Comparison of ENCODE assay signal across 18 cellular contexts in the genomic region with DNA sequence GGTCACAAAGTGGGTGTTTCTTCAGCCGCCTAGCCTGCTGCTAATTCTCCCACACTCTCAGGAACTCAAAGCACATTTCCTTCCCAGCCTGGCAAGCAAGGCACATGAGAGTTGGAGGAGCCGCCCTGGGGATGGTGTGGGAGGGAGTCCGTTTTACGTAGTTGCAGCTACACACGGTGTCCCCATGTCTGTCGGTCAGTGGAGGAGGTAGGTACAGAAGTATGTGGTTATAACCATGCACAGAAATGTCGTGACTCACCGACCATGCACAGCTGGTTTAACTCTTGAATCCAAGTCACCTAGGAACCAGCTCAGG. TPM values are rescaled to one million over a fixed set of nuclear protein-coding genes. Genes with fewer than 3 reads are reported as not detected.
DNase-seq lines count a peak whose midpoint lies in the region; ATAC-seq, FAIRE-seq and TF ChIP-seq lines count a peak whose summit lies in the region.
"Had no signal": no experiment of that assay in that cellular context is flagged by ENCODE, and none has a peak within 500 bp of the region (broad histone marks: within the 10 kb centered on the region; RNA-seq: fewer than 3 reads in every experiment).

No MANE protein-coding gene starts in this region.

- H3K4me1 ChIP-seq in mesenchymal stem cell (ENCODE audit: control insufficient read depth, insufficient read depth, low read depth, low read length) (peaks cover 3% of the 10 kb centered on the region), upper lobe of right lung (no peaks in the 10 kb centered on the region), HepG2 (ENCODE audit: insufficient read depth, low read length) (no peaks in the 10 kb centered on the region)
- H3K4me1 ChIP-seq: Caco-2, lower lobe of right lung had no signal

- in situ Hi-C loops in brain microvascular endothelial cell (cut with HindIII; ENCODE audit: low pct_ligation_motif_present, low sequenced_read_pairs) (no loop called here), HepG2 (cut with HindIII; ENCODE audit: extremely low pct_ligation_motif_present, low pct_unique_long_range_greater_than_20kb) (no loop called here)

- TF ChIP-seq CTCF in brain microvascular endothelial cell (IDR thresholded peaks at IDR 0.05; ENCODE audit: low read depth, low read length, missing control alignments) (no peak), upper lobe of right lung (IDR thresholded peaks at IDR 0.05) (no peak), HepG2 (CRISPR knock-in tag; IDR thresholded peaks at IDR 0.05) (no peak)

- H3K4me3 ChIP-seq in brain microvascular endothelial cell (ENCODE audit: low read depth, low read length) (no peak overlapping the region), mesenchymal stem cell (ENCODE audit: insufficient read depth in 1 of 2, low read depth in 1 of 2, low read length in 2 of 2) (peak overlapping the region in 1 of 2 experiments; percentile 16), upper lobe of right lung (no peak overlapping the region), HepG2 (replicated peaks in 1 of 3; ENCODE audit: insufficient read depth in 1 of 3, low read depth in 2 of 3, low read length in 3 of 3) (no peak overlapping the region)
- H3K4me3 ChIP-seq: lower lobe of right lung, sigmoid colon had no signal

- no peak overlapping the region for H3K23ac ChIP-seq in mesenchymal stem cell (ENCODE audit: low read length in 2 of 2)

- H3K36me3 ChIP-seq in brain microvascular endothelial cell (replicated peaks) (no peaks in the 10 kb centered on the region), mesenchymal stem cell (ENCODE audit: control insufficient read depth in 1 of 2, insufficient read depth in 2 of 2, low read depth in 1 of 2, low read length in 2 of 2) (no peaks in the 10 kb centered on the region), upper lobe of right lung (no peaks in the 10 kb centered on the region), HepG2 (replicated peaks in 1 of 2; ENCODE audit: control insufficient read depth in 1 of 2, insufficient read depth in 2 of 2, low read length in 2 of 2) (no peaks in the 10 kb centered on the region)
- H3K36me3 ChIP-seq: lower lobe of right lung, sigmoid colon had no signal

- FAIRE-seq in HepG2 (lab: Jason Lieb, UNC): no peak

- H3K4ac ChIP-seq in mesenchymal stem cell (ENCODE audit: low read depth in 1 of 2, low read length in 2 of 2): no peak overlapping the region

- intact Hi-C loops in upper lobe of right lung (cut with DNase I): no loop called here
- intact Hi-C loops in HepG2 (cut with micrococcal nuclease; ENCODE audit: unreplicated experiment): no loop called here

- H2BK120ac ChIP-seq in mesenchymal stem cell (ENCODE audit: low read depth, low read length): no peak overlapping the region

- no peaks in the 10 kb centered on the region for H4K20me1 ChIP-seq in HepG2 (ENCODE audit: insufficient read depth, low read length)

- peak overlapping the region; percentile 29 for H4K8ac ChIP-seq in mesenchymal stem cell (ENCODE audit: low read length)

- H3K27me3 ChIP-seq in brain microvascular endothelial cell (replicated peaks) (no peaks in the 10 kb centered on the region), mesenchymal stem cell (ENCODE audit: control insufficient read depth in 1 of 2, insufficient read depth in 1 of 2, low read length in 2 of 2) (no peaks in the 10 kb centered on the region), upper lobe of right lung (no peaks in the 10 kb centered on the region), HepG2 (ENCODE audit: control insufficient read depth in 1 of 2, insufficient read depth in 2 of 2, low read length in 2 of 2) (no peaks in the 10 kb centered on the region; a peak in 1 of 5 replicates)
- H3K27me3 ChIP-seq: sigmoid colon had no signal

- H2BK5ac ChIP-seq in mesenchymal stem cell (ENCODE audit: low read depth, low read length, poor library complexity, severe bottlenecking): no peak overlapping the region

- H3K79me2 ChIP-seq in HepG2 (ENCODE audit: insufficient read depth, low read length): no peaks in the 10 kb centered on the region

- WGBS in mesenchymal stem cell: 74% methylated on average over 5 of the region's 8 CpGs
- WGBS in HepG2 (ENCODE audit: low lambda C conversion rate): 29% methylated on average over 8 of the region's 8 CpGs

- no peak overlapping the region for H2AFZ ChIP-seq in mesenchymal stem cell (ENCODE audit: low read depth, low read length)
- no peak overlapping the region for H2AFZ ChIP-seq in HepG2 (ENCODE audit: low read length)

- H3K79me1 ChIP-seq in mesenchymal stem cell (replicated peaks; ENCODE audit: low read length, poor library complexity, severe bottlenecking): no peaks in the 10 kb centered on the region

- H3K4me2 ChIP-seq in mesenchymal stem cell (ENCODE audit: low read length, poor library complexity, severe bottlenecking): no peak overlapping the region
- no peak overlapping the region for H3K4me2 ChIP-seq in HepG2 (ENCODE audit: low read depth, low read length)

- POLR2A ChIA-PET in HepG2 (lab: Yijun Ruan, JAX): no interaction called here

- H2BK15ac ChIP-seq in mesenchymal stem cell (ENCODE audit: low read depth, poor library complexity, severe bottlenecking): no peak overlapping the region

- TF ChIP-seq RAD21 in HepG2 (CRISPR knock-in tag; IDR thresholded peaks at IDR 0.05): no peak

- no peak overlapping the region for H2AK5ac ChIP-seq in mesenchymal stem cell (ENCODE audit: low read length, severe bottlenecking)

- no peak overlapping the region for H3K18ac ChIP-seq in mesenchymal stem cell (ENCODE audit: low read depth in 1 of 2, low read length in 2 of 2)

- H3K9me3 ChIP-seq in mesenchymal stem cell (ENCODE audit: control insufficient read depth, low read length) (no peaks in the 10 kb centered on the region), upper lobe of right lung (no peaks in the 10 kb centered on the region), HepG2 (ENCODE audit: low read length) (no peaks in the 10 kb centered on the region)
- H3K9me3 ChIP-seq: Caco-2, lower lobe of right lung, sigmoid colon had no signal

- TF ChIP-seq EP300 in HepG2 (IDR thresholded peaks at IDR 0.05; ENCODE audit: low read depth in 2 of 2, low read length in 2 of 2) (no peak), HepG2 (CRISPR knock-in tag; IDR thresholded peaks at IDR 0.05; ENCODE audit: borderline replicate concordance) (no peak)

- H2BK12ac ChIP-seq in mesenchymal stem cell (ENCODE audit: low read length in 2 of 2): peak overlapping the region in 1 of 2 experiments; percentile 84

- no peak overlapping the region for H4K91ac ChIP-seq in mesenchymal stem cell (ENCODE audit: low read length)

- no peak overlapping the region for H3K27ac ChIP-seq in brain microvascular endothelial cell
- no peak overlapping the region for H3K27ac ChIP-seq in mesenchymal stem cell (ENCODE audit: low read length, poor library complexity, severe bottlenecking)
- no peak overlapping the region for H3K27ac ChIP-seq in upper lobe of right lung
- H3K27ac ChIP-seq in HepG2 (ENCODE audit: extremely low read length, insufficient read depth, low read length): no peak overlapping the region
- H3K27ac ChIP-seq: lower lobe of right lung, sigmoid colon had no signal

- no peak for TF ChIP-seq POLR2A in HepG2 (IDR thresholded peaks at IDR 0.05; ENCODE audit: insufficient read depth in 1 of 2, low read depth in 2 of 2, low read length in 2 of 2)

- H3K9ac ChIP-seq in mesenchymal stem cell (ENCODE audit: low read length): peak overlapping the region; percentile 19
- H3K9ac ChIP-seq in HepG2 (ENCODE audit: insufficient read depth, low read depth, low read length): no peak overlapping the region

- CTCF ChIA-PET in HepG2 (lab: Yijun Ruan, JAX; ENCODE audit: low intra/inter-chr PET ratio, low total read pairs): no interaction called here

- ATAC-seq in upper lobe of right lung: peak; percentile 76
- no peak for ATAC-seq in HepG2
- ATAC-seq in GM21576 (IDR thresholded peaks at IDR 0.05; ENCODE audit: unreplicated experiment): no peak
- no peak for ATAC-seq in GM21423 (IDR thresholded peaks at IDR 0.05; ENCODE audit: unreplicated experiment)
- ATAC-seq: natural killer cell had no signal

- DNase-seq in LHCN-M2 (ENCODE audit: low read depth) (peak; percentile 32), brain microvascular endothelial cell (peak; percentile 24), mesenchymal stem cell (peak; percentile 85), upper lobe of right lung (peak; percentile 67), HepG2 (ENCODE audit: low spot score) (no peak)
- DNase-seq: activated CD4-positive, alpha-beta T cell treated with anti-CD3 and anti-CD28 coated beads, Interleukin-2, amount 10 ng/mL, durations not matched to agents 24 days and 14 days; activated naive CD4-positive, alpha-beta T cell treated with anti-CD3 and anti-CD28 coated beads, Interleukin-2, amount 50 U/mL, for 16 hours; activated T-cell treated with anti-CD3 and anti-CD28 coated beads for 4 hours; Caco-2; lower lobe of right lung; natural killer cell; NCI-H1092 treated with DMSO at 0.1 percent for 48 hours; RPMI8226; sigmoid colon; substantia nigra; SW 1271 had no signal

- no TSS peak for BruUV-seq in HepG2 (replicated peaks; lab: Mats Ljungman, UMichigan)

- no peak overlapping the region for H3K14ac ChIP-seq in mesenchymal stem cell (ENCODE audit: low read length in 2 of 2)

RNA-seq across cellular contexts. Expression of gene SAMD13, which starts 46.7 kb away (rescaled TPM):
- total RNA-seq in LHCN-M2 (2014; rRNA removed): 0.58 and 0.98 TPM in 2 replicates
- polyA plus RNA-seq in LHCN-M2 (2012): 0.21 TPM
- 0.59 TPM for polyA plus RNA-seq in mesenchymal stem cell (2013, experiment 1 of 2)
- polyA plus RNA-seq in mesenchymal stem cell (2013, experiment 2 of 2): 0.48 TPM
- 1.6 TPM for total RNA-seq in upper lobe of right lung
- total RNA-seq in HepG2 (2016; rRNA removed; fragmentation: Illumina TruSeq; extraction: Trizol): 0.18 TPM in 2 replicates
- not detected in 2 replicates for total RNA-seq in HepG2 (2016; cell fraction: cytosol; rRNA removed; fragmentation: Illumina TruSeq; extraction: Trizol; ENCODE audit: low read depth)
- 0.28 and 0.41 TPM in 2 replicates for total RNA-seq in HepG2 (2016; cell fraction: insoluble cytoplasmic fraction; rRNA removed; fragmentation: Illumina TruSeq; extraction: Trizol)
- 0.38 and 0.43 TPM in 2 replicates for total RNA-seq in HepG2 (2016; cell fraction: membrane; rRNA removed; fragmentation: Illumina TruSeq; extraction: Trizol)
- not detected in 2 replicates for total RNA-seq in HepG2 (2016; cell fraction: nucleus; rRNA removed; fragmentation: Illumina TruSeq; extraction: Trizol)
- 0.09 TPM in 1 of 2 replicates, not detected in the other for polyA plus RNA-seq in HepG2 (2011; rRNA removed)
- polyA plus RNA-seq in HepG2 (2011; cell fraction: cytosol; rRNA removed): 0.10 TPM in 1 of 2 replicates, not detected in the other
- polyA plus RNA-seq in HepG2 (2011; cell fraction: nucleus; rRNA removed): not detected in 2 replicates
- polyA plus RNA-seq in HepG2 (2012): 0.20 and 0.40 TPM in 2 replicates
- polyA plus RNA-seq in HepG2 (2016; cell fraction: cytosol; fragmentation: Illumina TruSeq; extraction: Trizol; ENCODE audit: low read depth): 0.15 and 0.22 TPM in 2 replicates
- 0.16 and 0.52 TPM in 2 replicates for polyA plus RNA-seq in HepG2 (2016; cell fraction: insoluble cytoplasmic fraction; fragmentation: Illumina TruSeq; extraction: Trizol; ENCODE audit: low read depth)
- 0.20 and 0.31 TPM in 2 replicates for polyA plus RNA-seq in HepG2 (2016; cell fraction: membrane; fragmentation: Illumina TruSeq; extraction: Trizol; ENCODE audit: low read depth)
- polyA plus RNA-seq in HepG2 (2016; cell fraction: nucleus; fragmentation: Illumina TruSeq; extraction: Trizol; ENCODE audit: insufficient read depth, low read depth): not detected in 2 replicates
- not detected in 2 replicates for polyA minus RNA-seq in HepG2 (2011; rRNA and poly(A)+ RNA removed; ENCODE audit: low replicate concordance)
- polyA minus RNA-seq in HepG2 (2011; cell fraction: cytosol; rRNA and poly(A)+ RNA removed): not detected in 2 replicates
- polyA minus RNA-seq in HepG2 (2011; cell fraction: nucleus; rRNA and poly(A)+ RNA removed): not detected in 2 replicates

RNA-seq across cellular contexts. Expression of gene DNASE2B, which starts 50.1 kb away (rescaled TPM):
- not detected in 2 replicates for total RNA-seq in LHCN-M2 (2014; rRNA removed)
- not detected for polyA plus RNA-seq in LHCN-M2 (2012)
- not detected for polyA plus RNA-seq in mesenchymal stem cell (2013, experiment 1 of 2)
- not detected for polyA plus RNA-seq in mesenchymal stem cell (2013, experiment 2 of 2)
- 21.7 TPM for total RNA-seq in upper lobe of right lung
- not detected in 2 replicates for total RNA-seq in HepG2 (2016; rRNA removed; fragmentation: Illumina TruSeq; extraction: Trizol)
- not detected in 2 replicates for total RNA-seq in HepG2 (2016; cell fraction: cytosol; rRNA removed; fragmentation: Illumina TruSeq; extraction: Trizol; ENCODE audit: low read depth)
- total RNA-seq in HepG2 (2016; cell fraction: insoluble cytoplasmic fraction; rRNA removed; fragmentation: Illumina TruSeq; extraction: Trizol): not detected in 2 replicates
- total RNA-seq in HepG2 (2016; cell fraction: membrane; rRNA removed; fragmentation: Illumina TruSeq; extraction: Trizol): not detected in 2 replicates
- not detected in 2 replicates for total RNA-seq in HepG2 (2016; cell fraction: nucleus; rRNA removed; fragmentation: Illumina TruSeq; extraction: Trizol)
- polyA plus RNA-seq in HepG2 (2011; rRNA removed): not detected in 2 replicates
- not detected in 2 replicates for polyA plus RNA-seq in HepG2 (2011; cell fraction: cytosol; rRNA removed)
- not detected in 2 replicates for polyA plus RNA-seq in HepG2 (2011; cell fraction: nucleus; rRNA removed)
- not detected in 2 replicates for polyA plus RNA-seq in HepG2 (2012)
- not detected in 2 replicates for polyA plus RNA-seq in HepG2 (2016; cell fraction: cytosol; fragmentation: Illumina TruSeq; extraction: Trizol; ENCODE audit: low read depth)
- polyA plus RNA-seq in HepG2 (2016; cell fraction: insoluble cytoplasmic fraction; fragmentation: Illumina TruSeq; extraction: Trizol; ENCODE audit: low read depth): not detected in 2 replicates
- not detected in 2 replicates for polyA plus RNA-seq in HepG2 (2016; cell fraction: membrane; fragmentation: Illumina TruSeq; extraction: Trizol; ENCODE audit: low read depth)
- not detected in 2 replicates for polyA plus RNA-seq in HepG2 (2016; cell fraction: nucleus; fragmentation: Illumina TruSeq; extraction: Trizol; ENCODE audit: insufficient read depth, low read depth)
- polyA minus RNA-seq in HepG2 (2011; rRNA and poly(A)+ RNA removed; ENCODE audit: low replicate concordance): not detected in 2 replicates
- polyA minus RNA-seq in HepG2 (2011; cell fraction: cytosol; rRNA and poly(A)+ RNA removed): not detected in 2 replicates
- not detected in 2 replicates for polyA minus RNA-seq in HepG2 (2011; cell fraction: nucleus; rRNA and poly(A)+ RNA removed)
- total RNA-seq: activated CD4-positive, alpha-beta T cell treated with anti-CD3 and anti-CD28 coated beads, Interleukin-2, amount 10 ng/mL, durations not matched to agents 24 days and 14 days; Caco-2; natural killer cell had no signal

Comparison
In these comparisons a context has a peak if more than half of its experiments do, and no peak if none do; other contexts are left out.
1. RNA of gene DNASE2B, which starts 50.1 kb away (total RNA-seq): 21.7 TPM in upper lobe of right lung (single experiment); not detected in LHCN-M2 and not detected in HepG2; every median in the first group is over 10 times any median in the second.